In the genomic region with DNA sequence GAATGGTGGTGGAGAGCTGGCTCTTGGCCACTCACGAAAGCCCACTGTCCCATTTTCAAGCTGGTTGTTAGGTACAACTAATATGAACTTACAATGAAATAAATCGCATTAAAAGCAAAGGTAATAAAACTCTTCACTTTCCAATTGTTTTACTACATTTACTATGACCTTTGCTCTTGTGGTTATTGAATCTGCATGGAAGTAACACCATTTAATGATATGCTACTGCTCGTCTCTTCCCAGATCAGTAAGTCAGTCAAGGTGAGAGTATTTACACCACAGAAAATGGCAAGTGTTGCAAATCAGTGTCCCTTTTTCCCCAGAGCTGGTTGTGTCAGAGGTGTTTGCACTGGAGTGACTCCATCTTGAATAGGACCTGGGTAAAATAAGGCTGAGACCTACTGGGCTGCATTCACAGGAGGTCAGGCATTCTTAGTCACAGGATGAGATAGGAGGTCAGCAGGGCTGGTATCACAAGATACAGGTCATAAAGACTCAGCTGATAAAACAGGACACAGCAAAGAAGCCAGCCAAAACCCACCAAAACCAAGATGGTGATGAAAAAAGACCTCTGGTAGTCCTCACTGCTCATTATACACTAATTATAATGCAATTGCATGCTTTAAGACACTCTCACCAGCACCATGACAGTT, we compare ENCODE assay signal across 20 cellular contexts. TPM values are rescaled to one million over a fixed set of nuclear protein-coding genes. Genes with fewer than 3 reads are reported as not detected.
DNase-seq lines count a peak whose midpoint lies in the region; FAIRE-seq and TF ChIP-seq lines count a peak whose summit lies in the region.
"Had no signal": no experiment of that assay in that cellular context is flagged by ENCODE, and none has a peak within 500 bp of the region (broad histone marks: within the 10 kb centered on the region; RNA-seq: fewer than 3 reads in every experiment).

No MANE protein-coding gene starts in this region.

- peaks cover 44% of the 10 kb centered on the region for H3K4me1 Mint-ChIP-seq in activated CD4-positive, alpha-beta memory T cell treated with anti-CD3 and anti-CD28 coated beads for 36 hours (ENCODE audit: low read depth)
- peaks cover 27% of the 10 kb centered on the region for H3K4me1 Mint-ChIP-seq in activated CD4-positive, alpha-beta memory T cell treated with anti-CD3 and anti-CD28 coated beads, Interleukin-2, amount 10 ng/mL, durations not matched to agents 7 days and 5 days

- H3K36me3 ChIP-seq in spleen (no peaks in the 10 kb centered on the region), kidney (ENCODE audit: control insufficient read depth in 1 of 2, insufficient read depth in 2 of 2, low read length in 2 of 2) (no peaks in the 10 kb centered on the region)
- H3K36me3 ChIP-seq: HAP-1 had no signal

- H3K27ac Mint-ChIP-seq in activated CD4-positive, alpha-beta memory T cell treated with anti-CD3 and anti-CD28 coated beads for 36 hours, result peak overlapping the region; percentile 19
- no peak overlapping the region for H3K27ac Mint-ChIP-seq in activated CD4-positive, alpha-beta memory T cell treated with anti-CD3 and anti-CD28 coated beads, Interleukin-2, amount 10 ng/mL, durations not matched to agents 7 days and 5 days

- TF ChIP-seq POLR2A in GM12892 (IDR thresholded peaks at IDR 0.05; ENCODE audit: low read depth, low read length) (no peak), spleen (IDR thresholded peaks at IDR 0.05) (no peak)

- H3K36me3 Mint-ChIP-seq in activated CD4-positive, alpha-beta memory T cell treated with anti-CD3 and anti-CD28 coated beads for 36 hours, result no peaks in the 10 kb centered on the region
- H3K36me3 Mint-ChIP-seq in activated CD4-positive, alpha-beta memory T cell treated with anti-CD3 and anti-CD28 coated beads, Interleukin-2, amount 10 ng/mL, durations not matched to agents 7 days and 5 days (ENCODE audit: low read depth), result no peaks in the 10 kb centered on the region

- H3K4me3 ChIP-seq in coronary artery (no peak overlapping the region), spleen (no peak overlapping the region), kidney (ENCODE audit: low read length in 2 of 2) (no peak overlapping the region)
- H3K4me3 ChIP-seq: A549, HAP-1, lung, SK-N-MC had no signal

- no peaks in the 10 kb centered on the region for H3K9me3 ChIP-seq in spleen
- no peaks in the 10 kb centered on the region for H3K9me3 ChIP-seq in kidney (ENCODE audit: control insufficient read depth in 1 of 2, low read length in 2 of 2)
- H3K9me3 ChIP-seq: A549, HAP-1 had no signal

- DNase-seq in activated CD4-positive, alpha-beta memory T cell treated with anti-CD3 and anti-CD28 coated beads for 36 hours, result no peak
- DNase-seq in activated CD4-positive, alpha-beta memory T cell treated with anti-CD3 and anti-CD28 coated beads, Interleukin-2, amount 10 ng/mL, durations not matched to agents 7 days and 5 days, result no peak
- no peak for DNase-seq in GM12892 (ENCODE audit: insufficient read length)
- no peak for DNase-seq in coronary artery (ENCODE audit: low spot score)
- DNase-seq in spleen, result no peak
- no peak for DNase-seq in stimulated activated naive CD4-positive, alpha-beta T cell (lab: John Stamatoyannopoulos, UW)
- no peak for DNase-seq in kidney
- no peak for DNase-seq in NCI-H526 (lab: John Stamatoyannopoulos, UW)
- DNase-seq: foreskin fibroblast; NCI-H1694 treated with DMSO at 0.1 percent for 48 hours; NCI-H510A; stimulated activated CD4-positive, alpha-beta T cell treated with anti-CD3 and anti-CD28 coated beads, Interleukin-4, amount 100 ng/mL, for 1 hour; stimulated activated CD8-positive, alpha-beta memory T cell treated with anti-CD3 and anti-CD28 coated beads, Interleukin-4, amount 100 ng/mL, for 48 hours had no signal

- no peaks in the 10 kb centered on the region for H3K27me3 Mint-ChIP-seq in activated CD4-positive, alpha-beta memory T cell treated with anti-CD3 and anti-CD28 coated beads for 36 hours
- peaks cover 2% of the 10 kb centered on the region for H3K27me3 Mint-ChIP-seq in activated CD4-positive, alpha-beta memory T cell treated with anti-CD3 and anti-CD28 coated beads, Interleukin-2, amount 10 ng/mL, durations not matched to agents 7 days and 5 days
- H3K27me3 Mint-ChIP-seq: central memory CD8-positive, alpha-beta T cell had no signal

- H3K4me1 ChIP-seq in spleen (peaks cover 21 to 72% (median 59%) of the 10 kb centered on the region in 6 donors), kidney (ENCODE audit: control insufficient read depth in 1 of 2, insufficient read depth in 1 of 2, low read depth in 1 of 2, low read length in 2 of 2) (peaks cover 6 to 7% of the 10 kb centered on the region in 2 donors)
- H3K4me1 ChIP-seq: A549, HAP-1 had no signal

- no peak for TF ChIP-seq CTCF in coronary artery (IDR thresholded peaks at IDR 0.05)
- TF ChIP-seq CTCF in spleen (IDR thresholded peaks at IDR 0.05 in 8 of 11, conservative IDR thresholded peaks at IDR 0.05 in 3 of 11), result no peak
- no peak for TF ChIP-seq CTCF in kidney (IDR thresholded peaks at IDR 0.05; ENCODE audit: borderline replicate concordance, extremely low read depth, insufficient read depth)

- H3K27ac ChIP-seq in coronary artery (peak overlapping the region; percentile 26 to 64), spleen (peak overlapping the region in 7 of 8 donors; percentile 10 to 70 (median 41)), kidney (ENCODE audit: low read depth in 2 of 2, low read length in 2 of 2) (no peak overlapping the region)
- H3K27ac ChIP-seq: A549, SK-N-MC had no signal

- no peaks in the 10 kb centered on the region for H3K27me3 ChIP-seq in spleen (replicated peaks in 1 of 7)

- intact Hi-C loops in activated CD4-positive, alpha-beta memory T cell treated with anti-CD3 and anti-CD28 coated beads for 36 hours (cut with micrococcal nuclease), result loop anchor here (5.0 kb wide), 1 partner anchor 166 kb away; no protein-coding TSS in a partner anchor
- intact Hi-C loops in spleen (cut with DNase I; ENCODE audit: low total_unique reads), result no loop called here
- intact Hi-C loops in kidney (cut with DNase I), result no loop called here

- H3K9ac ChIP-seq in kidney (ENCODE audit: low read length in 2 of 2), result no peak overlapping the region

- H3K4me3 Mint-ChIP-seq in activated CD4-positive, alpha-beta memory T cell treated with anti-CD3 and anti-CD28 coated beads for 36 hours, result no peak overlapping the region
- no peak overlapping the region for H3K4me3 Mint-ChIP-seq in activated CD4-positive, alpha-beta memory T cell treated with anti-CD3 and anti-CD28 coated beads, Interleukin-2, amount 10 ng/mL, durations not matched to agents 7 days and 5 days
- H3K4me3 Mint-ChIP-seq: central memory CD8-positive, alpha-beta T cell had no signal

- no peaks in the 10 kb centered on the region for H3K9me3 Mint-ChIP-seq in activated CD4-positive, alpha-beta memory T cell treated with anti-CD3 and anti-CD28 coated beads for 36 hours
- H3K9me3 Mint-ChIP-seq in activated CD4-positive, alpha-beta memory T cell treated with anti-CD3 and anti-CD28 coated beads, Interleukin-2, amount 10 ng/mL, durations not matched to agents 7 days and 5 days, result no peaks in the 10 kb centered on the region
- H3K9me3 Mint-ChIP-seq: central memory CD8-positive, alpha-beta T cell had no signal

- FAIRE-seq in GM12892 (lab: Jason Lieb, UNC), result peak; percentile 76
- FAIRE-seq in kidney (lab: Jason Lieb, UNC), result no peak
- FAIRE-seq: A549, endometrium, urothelium cell line had no signal

- CTCF ChIA-PET in activated CD4-positive, alpha-beta memory T cell treated with anti-CD3 and anti-CD28 coated beads for 36 hours (lab: Charles Lee), result interaction anchor here (1.0 to 4.0 kb wide), 3 partner anchors 23 to 167 kb away, joined by 3 to 15 read pairs (median 3); no protein-coding TSS in a partner anchor
- CTCF ChIA-PET in activated CD4-positive, alpha-beta memory T cell treated with anti-CD3 and anti-CD28 coated beads, Interleukin-2, amount 10 ng/mL, durations not matched to agents 7 days and 5 days (lab: Charles Lee), result no interaction called here

- WGBS in spleen, 5 donors, result 89 to 92% (median 90%) methylated on average over 3 of the region's 3 CpGs

- POLR2A ChIA-PET in activated CD4-positive, alpha-beta memory T cell treated with anti-CD3 and anti-CD28 coated beads for 36 hours (lab: Charles Lee), result interaction anchor here (1.1 to 1.7 kb wide), 2 partner anchors 39 to 129 kb away, joined by 3 to 7 read pairs; no protein-coding TSS in a partner anchor
- POLR2A ChIA-PET in activated CD4-positive, alpha-beta memory T cell treated with anti-CD3 and anti-CD28 coated beads, Interleukin-2, amount 10 ng/mL, durations not matched to agents 7 days and 5 days (lab: Charles Lee), result no interaction called here

RNA-seq across cellular contexts. Expression of gene FRMD4B, which starts 57.7 kb away (rescaled TPM):
- total RNA-seq in activated CD4-positive, alpha-beta memory T cell treated with anti-CD3 and anti-CD28 coated beads for 36 hours, result 10 to 100 TPM; 29.1 to 32.8 TPM
- total RNA-seq in activated CD4-positive, alpha-beta memory T cell treated with anti-CD3 and anti-CD28 coated beads, Interleukin-2, amount 10 ng/mL, durations not matched to agents 7 days and 5 days, result 10 to 100 TPM; 69.5 to 72.4 TPM
- polyA plus RNA-seq in GM12892 (2012; ENCODE audit: missing spikeins), result 0.47 TPM
- 100 to 1,000 TPM in 6 of 7 donors, 10 to 100 TPM in 1; 75.2 to 143 (median 128) TPM for total RNA-seq in spleen
- 10 to 100 TPM in 1 of 3 donors, 1 to 10 TPM in 2; 8.1 to 17.5 (median 9.8) TPM for polyA plus RNA-seq in spleen
- 50.5 TPM for total RNA-seq in kidney
- 11.8 TPM for polyA plus RNA-seq in kidney (ENCODE audit: insufficient read depth, low read depth, low replicate concordance)

Comparison
In these comparisons a context has a peak if more than half of its experiments do, and no peak if none do; other contexts are left out.
1. H3K27ac ChIP-seq: peak in coronary artery (2 of 2) and spleen (7 of 8); none in kidney (0 of 2).